9 cellular contexts compared by ENCODE assay signal in the genomic region with DNA sequence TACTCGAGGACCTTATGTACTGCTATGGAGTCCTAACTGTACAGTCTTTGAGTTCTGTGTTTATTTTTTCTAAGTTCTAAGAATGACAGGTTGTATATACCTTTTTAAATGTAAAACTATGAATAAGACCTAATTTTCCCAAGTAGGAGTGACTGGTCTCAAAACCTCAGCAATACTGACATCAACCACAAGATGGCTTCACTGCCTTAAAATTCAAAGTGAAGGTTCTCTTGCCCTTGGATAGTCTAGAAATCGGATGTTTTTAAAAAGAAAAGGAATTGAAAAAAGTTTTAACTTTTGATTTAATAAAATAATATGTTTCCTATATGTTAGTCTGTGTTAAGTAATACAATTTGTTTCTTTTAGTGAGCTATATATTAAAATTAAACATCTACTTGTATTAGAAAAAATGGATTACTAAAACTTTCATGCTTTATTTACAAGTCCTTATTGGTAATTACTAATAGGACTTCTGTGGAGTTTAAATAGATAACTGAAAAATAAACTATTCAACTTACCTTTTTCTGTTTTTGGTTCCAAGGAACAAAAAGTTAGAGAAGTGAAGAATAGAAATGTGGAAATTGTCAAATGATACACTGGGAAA. TPM values are rescaled to one million over a fixed set of nuclear protein-coding genes. Genes with fewer than 3 reads are reported as not detected.
A peak's percentile ranks its signal among the peaks of the same experiment; 100 is the strongest.
DNase-seq lines count a peak whose midpoint lies in the region; ATAC-seq and TF ChIP-seq lines count a peak whose summit lies in the region.
"Had no signal": no experiment of that assay in that cellular context is flagged by ENCODE, and none has a peak within 500 bp of the region (broad histone marks: within the 10 kb centered on the region; RNA-seq: fewer than 3 reads in every experiment).

No MANE protein-coding gene starts in this region.

- DNase-seq in CD8-positive, alpha-beta T cell, result no peak
- DNase-seq in NT2/D1 (ENCODE audit: low read depth, low spot score) (peak; percentile 16), colonic mucosa (peak; percentile 29), medulla oblongata (ENCODE audit: extremely low spot score) (peak; percentile 76)
- no peak for DNase-seq in activated naive CD4-positive, alpha-beta T cell treated with Interleukin-2 at 50 U/mL for 16 hours

- intact Hi-C loops in CD8-positive, alpha-beta T cell (cut with DNase I, micrococcal nuclease), result no loop called here
- intact Hi-C loops in colonic mucosa (cut with DNase I), result loop anchor here (5.0 kb wide), 1 partner anchor 168 kb away; no protein-coding TSS in a partner anchor

- no peak overlapping the region for H3K27ac ChIP-seq in CD8-positive, alpha-beta T cell (ENCODE audit: low read depth, low read length)
- H3K27ac ChIP-seq in colonic mucosa, result no peak overlapping the region

- H3K36me3 ChIP-seq in CD8-positive, alpha-beta T cell (ENCODE audit: insufficient read depth, low read length), result no peaks in the 10 kb centered on the region
- no peaks in the 10 kb centered on the region for H3K36me3 ChIP-seq in NT2/D1 (ENCODE audit: insufficient read depth, insufficient read length, low read length)
- H3K36me3 ChIP-seq in colonic mucosa, result peaks cover 5% of the 10 kb centered on the region

- no peaks in the 10 kb centered on the region for H3K9me3 ChIP-seq in CD8-positive, alpha-beta T cell (ENCODE audit: low read length)
- H3K9me3 ChIP-seq in NT2/D1 (ENCODE audit: insufficient read depth, low read length), result no peaks in the 10 kb centered on the region
- no peaks in the 10 kb centered on the region for H3K9me3 ChIP-seq in colonic mucosa

- H3K4me3 ChIP-seq in CD8-positive, alpha-beta T cell (ENCODE audit: low read depth, low read length), result no peak overlapping the region
- H3K4me3 ChIP-seq in NT2/D1 (ENCODE audit: insufficient read length, low read depth) (no peak overlapping the region), colonic mucosa (no peak overlapping the region)

- peaks cover 16% of the 10 kb centered on the region for H3K36me3 Mint-ChIP-seq in CD8-positive, alpha-beta T cell

- no peak overlapping the region for H3K4me3 Mint-ChIP-seq in CD8-positive, alpha-beta T cell
- H3K4me3 Mint-ChIP-seq: naive thymus-derived CD4-positive, alpha-beta T cell had no signal

- peak; percentile 62 for TF ChIP-seq CTCF in CD8-positive, alpha-beta T cell (IDR thresholded peaks at IDR 0.05)
- peak; percentile 72 for TF ChIP-seq CTCF in colonic mucosa (IDR thresholded peaks at IDR 0.05)

- POLR2A ChIA-PET in CD8-positive, alpha-beta T cell (lab: Charles Lee), result no interaction called here

- H3K4me1 ChIP-seq in CD8-positive, alpha-beta T cell (ENCODE audit: insufficient read depth, low read length), result no peaks in the 10 kb centered on the region
- H3K4me1 ChIP-seq in NT2/D1 (ENCODE audit: insufficient read depth, insufficient read length) (no peaks in the 10 kb centered on the region), colonic mucosa (no peaks in the 10 kb centered on the region)

- CTCF ChIA-PET in CD8-positive, alpha-beta T cell (lab: Charles Lee), result interaction anchor here (0.5 to 1.9 kb wide), 3 partner anchors 10 to 133 kb away, joined by 3 to 5 read pairs (median 3); no protein-coding TSS in a partner anchor

- peak; percentile 36 for ATAC-seq in CD8-positive, alpha-beta T cell
- ATAC-seq in GM18868 (IDR thresholded peaks at IDR 0.05; ENCODE audit: unreplicated experiment) (peak; percentile 91), HG03159 (IDR thresholded peaks at IDR 0.05; ENCODE audit: unreplicated experiment) (peak; percentile 85), GM19455 (IDR thresholded peaks at IDR 0.05; ENCODE audit: unreplicated experiment) (no peak)
- ATAC-seq: naive thymus-derived CD4-positive, alpha-beta T cell had no signal

- no peaks in the 10 kb centered on the region for H3K27me3 Mint-ChIP-seq in CD8-positive, alpha-beta T cell (ENCODE audit: low read depth)
- H3K27me3 Mint-ChIP-seq: naive thymus-derived CD4-positive, alpha-beta T cell had no signal

- no peak overlapping the region for H3K27ac Mint-ChIP-seq in CD8-positive, alpha-beta T cell
- H3K27ac Mint-ChIP-seq: naive thymus-derived CD4-positive, alpha-beta T cell had no signal

- H3K9me3 Mint-ChIP-seq in CD8-positive, alpha-beta T cell, result no peaks in the 10 kb centered on the region
- H3K9me3 Mint-ChIP-seq: naive thymus-derived CD4-positive, alpha-beta T cell had no signal

- H3K27me3 ChIP-seq in CD8-positive, alpha-beta T cell (ENCODE audit: insufficient read depth, low read length), result no peaks in the 10 kb centered on the region
- no peaks in the 10 kb centered on the region for H3K27me3 ChIP-seq in NT2/D1 (ENCODE audit: insufficient read depth, insufficient read length)
- H3K27me3 ChIP-seq in colonic mucosa, result no peaks in the 10 kb centered on the region

- no peaks in the 10 kb centered on the region for H3K4me1 Mint-ChIP-seq in CD8-positive, alpha-beta T cell (ENCODE audit: low read depth)
- H3K4me1 Mint-ChIP-seq: naive thymus-derived CD4-positive, alpha-beta T cell had no signal

- no peak overlapping the region for H3K9ac ChIP-seq in NT2/D1 (ENCODE audit: insufficient read length, low read depth)
- H3K9ac ChIP-seq in colonic mucosa (ENCODE audit: low read depth in 2 of 2, low read length in 2 of 2), result no peak overlapping the region

RNA-seq across cellular contexts. Expression of a gene that starts 52.0 kb away (rescaled TPM):
- total RNA-seq in CD8-positive, alpha-beta T cell, result 10 to 100 TPM; 22.1 to 22.4 TPM
- total RNA-seq in colonic mucosa, result 10 to 100 TPM; 21.0 to 25.9 TPM

Comparison
In these comparisons a context has a peak if more than half of its experiments do, and no peak if none do; other contexts are left out.
1. DNase-seq: peak in NT2/D1 (single experiment), colonic mucosa (single experiment) and medulla oblongata (single experiment); none in CD8-positive, alpha-beta T cell (0 of 7) and activated naive CD4-positive, alpha-beta T cell treated with Interleukin-2 at 50 U/mL for 16 hours (single experiment).